ENCODE assay signal across 18 cellular contexts in genomic region chr11:20038969-20039368, GRCh38.
"Had no signal": no experiment of that assay in that cellular context is flagged by ENCODE, and none has a peak within 500 bp of the region (broad histone marks: within the 10 kb centered on the region; RNA-seq: fewer than 3 reads in every experiment).

No MANE protein-coding gene starts in this region.

- H3K36me3 ChIP-seq: colonic mucosa had no signal

- DNase-seq: cerebellar nuclear complex; colonic mucosa; dermis blood vessel endothelial cell; erythroblast; foreskin melanocyte; head of caudate nucleus; hippocampal formation; left ventricle myocardium superior; mesendoderm; naive thymus-derived CD4-positive, alpha-beta T cell; stimulated activated CD4-positive, alpha-beta T cell treated with anti-CD3 and anti-CD28 coated beads, Interleukin-2, amount 100 ng/mL, for 24 hours; stimulated activated CD4-positive, alpha-beta T cell treated with anti-CD3 and anti-CD28 coated beads, Interleukin-4, amount 100 ng/mL, for 4 hours; stimulated activated naive B cell treated with anti-CD40 and anti-IgM and Interleukin-4, amounts not matched to agents 10 μg/mL and 1 μg/mL and 100 μg/mL, for 72 hours; stomach; substantia nigra had no signal

- H3K9me3 ChIP-seq: colonic mucosa, stomach had no signal

- H3K4me1 ChIP-seq: colonic mucosa had no signal

- H3K27me3 ChIP-seq: cardiac muscle cell, colonic mucosa, stomach had no signal

- H3K27ac ChIP-seq: cardiac muscle cell, colonic mucosa had no signal

- H3K4me3 ChIP-seq: cardiac muscle cell, colonic mucosa, lung, stomach had no signal

- ATAC-seq: left ventricle myocardium superior; naive thymus-derived CD4-positive, alpha-beta T cell; sciatic nerve; stimulated activated naive B cell treated with anti-CD40 and anti-IgM and Interleukin-4, amounts not matched to agents 10 μg/mL and 1 μg/mL and 100 μg/mL, for 72 hours had no signal
